ENCODE assay signal across 7 cellular contexts in genomic region chr1:24823489-24823888, GRCh38.
DNase-seq lines count a peak whose midpoint lies in the region; ATAC-seq and TF ChIP-seq lines count a peak whose summit lies in the region.
"Not testable (repeated sequence)": the region's sequence is repeated elsewhere in the genome, so short reads cannot be mapped to it uniquely, and the experiment has no call there.

No MANE protein-coding gene starts in this region.

- not testable (repeated sequence) for H4K12ac ChIP-seq in trophoblast cell (ENCODE audit: low read depth, low read length)

- H3K27me3 Mint-ChIP-seq in mesothelial cell of epicardium (ENCODE audit: low read depth): not testable (repeated sequence)

- H3K27ac ChIP-seq in GM23248: peak overlapping the region; percentile 42; the same call in 1 of the 2 replicates
- peak overlapping the region; percentile 34; the same call in 1 of the 2 replicates for H3K27ac ChIP-seq in SK-N-MC
- H3K27ac ChIP-seq in breast epithelium: peak overlapping the region; percentile 17 to 58
- H3K27ac ChIP-seq in left ventricle myocardium inferior (replicated peaks): peak overlapping the region; percentile 2
- H3K27ac ChIP-seq in trophoblast cell (ENCODE audit: low read depth, low read length): not testable (repeated sequence)
- H3K27ac ChIP-seq in upper lobe of left lung: peak overlapping the region in 3 of 4 donors; percentile 4 to 44 (median 28)

- not testable (repeated sequence) for DNase-seq in GM23248; SK-N-MC (ENCODE audit: low read depth, low spot score); breast epithelium (ENCODE audit: low spot score in 2 of 2); left ventricle myocardium inferior; mesothelial cell of epicardium (ENCODE audit: low spot score in 2 of 2, unreplicated experiment in 2 of 2); trophoblast cell
- DNase-seq in upper lobe of left lung: peak in 1 of 2 donors; percentile 31

- H3K4ac ChIP-seq in trophoblast cell (ENCODE audit: low read depth, low read length): peak overlapping the region; percentile 46

- not testable (repeated sequence) for H2AK5ac ChIP-seq in trophoblast cell (ENCODE audit: low read length)

- not testable (repeated sequence) for H3K9me2 ChIP-seq in GM23248 (ENCODE audit: insufficient read depth)

- H3K79me1 ChIP-seq in trophoblast cell (ENCODE audit: low read length): not testable (repeated sequence)

- whole genome bisulfite sequencing in GM23248 (ENCODE audit: low coverage in 1 of 2, low lambda C conversion rate in 2 of 2, missing lambda C conversion rate in 2 of 2), 2 experiments: 98 to 99% methylated on average over 12 of the region's 12 CpGs
- WGBS in trophoblast cell (ENCODE audit: extremely low coverage, insufficient coverage, insufficient read length): no CpG with 5 or more reads among the region's 12 CpGs
- 87 to 93% methylated on average over 12 of the region's 12 CpGs for WGBS in upper lobe of left lung, 2 donors

- not testable (repeated sequence) for H2BK120ac ChIP-seq in trophoblast cell (ENCODE audit: insufficient read depth, low read length, poor library complexity)

- H3K27ac Mint-ChIP-seq in mesothelial cell of epicardium: peak overlapping the region; percentile 74

- H4K91ac ChIP-seq in trophoblast cell (ENCODE audit: low read depth, low read length): not testable (repeated sequence)

- peaks cover 91% of the 10 kb centered on the region for H3F3A ChIP-seq in GM23248 (ENCODE audit: insufficient read depth)

- H3K4me1 Mint-ChIP-seq in mesothelial cell of epicardium: peaks cover 37% of the 10 kb centered on the region

- not testable (repeated sequence) for H3K27me3 ChIP-seq in GM23248 (replicated peaks; ENCODE audit: insufficient read depth); breast epithelium; left ventricle myocardium inferior (ENCODE audit: low read depth); trophoblast cell (ENCODE audit: insufficient read depth, low read length); upper lobe of left lung

- TF ChIP-seq POLR2A in breast epithelium (IDR thresholded peaks at IDR 0.05); upper lobe of left lung (IDR thresholded peaks at IDR 0.05): not testable (repeated sequence)

- not testable (repeated sequence) for TF ChIP-seq CTCF in breast epithelium (IDR thresholded peaks at IDR 0.05); left ventricle myocardium inferior (IDR thresholded peaks at IDR 0.05; ENCODE audit: borderline replicate concordance); mesothelial cell of epicardium (IDR thresholded peaks at IDR 0.05; ENCODE audit: unreplicated experiment); upper lobe of left lung (IDR thresholded peaks at IDR 0.05)

- H3K36me3 Mint-ChIP-seq in mesothelial cell of epicardium: not testable (repeated sequence)

- not testable (repeated sequence) for ATAC-seq in upper lobe of left lung (ENCODE audit: low FRiP score in 2 of 2)

- H3K9ac ChIP-seq in GM23248; SK-N-MC (ENCODE audit: insufficient read length); trophoblast cell (ENCODE audit: low read length): not testable (repeated sequence)

- not testable (repeated sequence) for H3K23ac ChIP-seq in trophoblast cell (ENCODE audit: low read length)

- H3K18ac ChIP-seq in trophoblast cell (ENCODE audit: low read length): not testable (repeated sequence)

- H3K4me1 ChIP-seq in GM23248 (ENCODE audit: insufficient read depth) (peaks cover 33% of the 10 kb centered on the region; the same call in 1 of the 2 replicates), left ventricle myocardium inferior (peaks cover 70% of the 10 kb centered on the region), upper lobe of left lung (peaks cover 25 to 51% (median 34%) of the 10 kb centered on the region in 4 donors)
- not testable (repeated sequence) for H3K4me1 ChIP-seq in breast epithelium; trophoblast cell (ENCODE audit: control insufficient read depth in 1 of 2, insufficient read depth in 2 of 2, low read length in 2 of 2)

- intact Hi-C loops in breast epithelium (cut with DNase I; ENCODE audit: low total_unique reads): loop anchor here (10.0 kb wide), 1 partner anchor 129 kb away; no protein-coding TSS in a partner anchor
- intact Hi-C loops in left ventricle myocardium inferior (cut with micrococcal nuclease): not testable (repeated sequence)

- H2AFZ ChIP-seq in GM23248; trophoblast cell (ENCODE audit: insufficient read depth, low read length, poor library complexity): not testable (repeated sequence)

- not testable (repeated sequence) for H3K4me3 Mint-ChIP-seq in mesothelial cell of epicardium

- not testable (repeated sequence) for H3K4me3 ChIP-seq in GM23248; SK-N-MC; breast epithelium; left ventricle myocardium inferior; trophoblast cell (ENCODE audit: low read depth, low read length); upper lobe of left lung

- not testable (repeated sequence) for TF ChIP-seq EP300 in upper lobe of left lung (IDR thresholded peaks at IDR 0.05)

- H3K79me2 ChIP-seq in GM23248 (ENCODE audit: insufficient read depth): peaks cover 100% of the 10 kb centered on the region
- not testable (repeated sequence) for H3K79me2 ChIP-seq in trophoblast cell (ENCODE audit: control insufficient read depth, insufficient read depth, low read length, poor library complexity)

- not testable (repeated sequence) for H3K9me3 Mint-ChIP-seq in mesothelial cell of epicardium

- H3K4me2 ChIP-seq in GM23248 (ENCODE audit: unreplicated experiment); trophoblast cell (ENCODE audit: low read length): not testable (repeated sequence)

- H4K8ac ChIP-seq in trophoblast cell (ENCODE audit: low read depth, low read length): not testable (repeated sequence)

- not testable (repeated sequence) for H3K14ac ChIP-seq in trophoblast cell (ENCODE audit: low read length)

- not testable (repeated sequence) for H3K9me3 ChIP-seq in GM23248 (ENCODE audit: low read depth); SK-N-MC (ENCODE audit: low read depth, low read length); breast epithelium; left ventricle myocardium inferior (replicated peaks); trophoblast cell (ENCODE audit: insufficient read depth, low read depth, low read length); upper lobe of left lung

- H2BK12ac ChIP-seq in trophoblast cell (ENCODE audit: low read length): not testable (repeated sequence)

- in situ Hi-C loops in GM23248 (cut with MboI): loop anchor here (10.0 kb wide), 1 partner anchor 139 kb away; no protein-coding TSS in a partner anchor

- peaks cover 53% of the 10 kb centered on the region for H3K36me3 ChIP-seq in GM23248 (ENCODE audit: low read depth)
- peaks cover 47% of the 10 kb centered on the region for H3K36me3 ChIP-seq in SK-N-MC (ENCODE audit: insufficient read depth, low read length)
- not testable (repeated sequence) for H3K36me3 ChIP-seq in breast epithelium; left ventricle myocardium inferior; trophoblast cell (ENCODE audit: control insufficient read depth in 1 of 2, insufficient read depth in 2 of 2, low read length in 2 of 2)
- H3K36me3 ChIP-seq in upper lobe of left lung: peaks cover 0 to 12% (median 0%) of the 10 kb centered on the region in 4 donors

- H4K20me1 ChIP-seq in GM23248 (ENCODE audit: insufficient read depth): peaks cover 56% of the 10 kb centered on the region

- H2BK5ac ChIP-seq in trophoblast cell (ENCODE audit: low read depth, low read length, poor library complexity): not testable (repeated sequence)
